22 cellular contexts compared by ENCODE assay signal in the genomic region with DNA sequence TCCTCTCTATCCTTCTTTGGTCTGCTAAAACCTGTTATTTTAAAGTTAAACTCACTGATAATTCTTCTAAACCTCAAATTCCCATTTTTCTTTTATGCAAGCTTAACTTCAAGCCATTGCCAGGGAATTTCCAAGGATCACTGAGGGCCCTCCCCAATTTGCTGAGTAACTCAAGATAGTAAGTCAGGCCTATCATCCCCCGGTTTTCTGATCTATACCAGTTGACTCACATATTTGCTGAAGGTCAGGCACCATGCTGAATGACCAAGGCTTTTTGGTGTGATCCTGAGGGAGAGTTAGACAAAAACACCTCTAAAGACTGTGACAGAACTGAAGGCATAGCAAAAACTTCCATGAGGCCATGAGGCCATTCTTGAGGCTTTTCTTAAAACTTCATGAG.
A peak's percentile ranks its signal among the peaks of the same experiment; 100 is the strongest.
DNase-seq lines count a peak whose midpoint lies in the region; ATAC-seq, FAIRE-seq and TF ChIP-seq lines count a peak whose summit lies in the region.
"Had no signal": no experiment of that assay in that cellular context is flagged by ENCODE, and none has a peak within 500 bp of the region (broad histone marks: within the 10 kb centered on the region; RNA-seq: fewer than 3 reads in every experiment).

No MANE protein-coding gene starts in this region.

- no peak overlapping the region for H2BK15ac ChIP-seq in mesendoderm (replicated peaks; ENCODE audit: low read depth)

- no peak overlapping the region for H2BK120ac ChIP-seq in mesendoderm (ENCODE audit: low read depth, low read length)

- peak overlapping the region; percentile 75 for H3K18ac ChIP-seq in mesendoderm (ENCODE audit: low read length)

- in situ Hi-C loops in Caki2 (cut with HindIII; ENCODE audit: low pct_unique_long_range_greater_than_20kb, low sequenced_read_pairs) = no loop called here

- peak; percentile 98 for FAIRE-seq in RCC 7860 (lab: Jason Lieb, UNC)
- FAIRE-seq: colon, GM12892 had no signal

- H4K5ac ChIP-seq in mesendoderm (ENCODE audit: low read length) = no peak overlapping the region

- no peak for TF ChIP-seq POLR2A in upper lobe of left lung (IDR thresholded peaks at IDR 0.05)

- WGBS in mesendoderm (ENCODE audit: extremely low coverage, insufficient coverage, low lambda C conversion rate) = no CpG with 5 or more reads among the region's 1 CpG
- WGBS in upper lobe of left lung, 2 donors = 61 to 71% methylated on average over 1 of the region's 1 CpG

- no peak for ATAC-seq in upper lobe of left lung (ENCODE audit: low FRiP score in 2 of 2)
- ATAC-seq in HG03280 (IDR thresholded peaks at IDR 0.05; ENCODE audit: unreplicated experiment) = no peak
- ATAC-seq: right cardiac atrium, SK-N-SH treated with all-trans-retinoic acid at 6 μM for 48 hours had no signal

- H3K9ac ChIP-seq in mesendoderm (ENCODE audit: low read length) = no peak overlapping the region
- H3K9ac ChIP-seq: KMS-11 had no signal

- H4K8ac ChIP-seq in mesendoderm (ENCODE audit: low read depth, low read length) = no peak overlapping the region

- H3K4me3 ChIP-seq in epithelial cell of esophagus (ENCODE audit: low read length) = no peak overlapping the region
- H3K4me3 ChIP-seq in mesendoderm (ENCODE audit: low read length) = no peak overlapping the region
- no peak overlapping the region for H3K4me3 ChIP-seq in upper lobe of left lung
- H3K4me3 ChIP-seq in ascending aorta = no peak overlapping the region
- H3K4me3 ChIP-seq in effector memory CD4-positive, alpha-beta T cell (ENCODE audit: insufficient read depth, low read depth, low read length, poor library complexity, severe bottlenecking) = no peak overlapping the region

- H3K27me3 ChIP-seq in mesendoderm (ENCODE audit: insufficient read depth, low read length, poor library complexity) (no peaks in the 10 kb centered on the region), upper lobe of left lung (no peaks in the 10 kb centered on the region), ascending aorta (no peaks in the 10 kb centered on the region)
- H3K27me3 ChIP-seq in effector memory CD4-positive, alpha-beta T cell (replicated peaks; ENCODE audit: control insufficient read depth, insufficient read depth, low read length, poor library complexity, severe bottlenecking) = no peaks in the 10 kb centered on the region

- TF ChIP-seq CTCF in epithelial cell of esophagus (IDR thresholded peaks at IDR 0.05; ENCODE audit: insufficient read depth, low read depth, low read length, missing control alignments) (no peak), upper lobe of left lung (IDR thresholded peaks at IDR 0.05) (no peak), ascending aorta (IDR thresholded peaks at IDR 0.05) (no peak)

- no peaks in the 10 kb centered on the region for H3K79me2 ChIP-seq in mesendoderm (ENCODE audit: control insufficient read depth, insufficient read depth, low read length)

- H3K4ac ChIP-seq in mesendoderm (ENCODE audit: low read depth, low read length) = no peak overlapping the region

- intact Hi-C loops in ascending aorta (cut with DNase I) = no loop called here

- TF ChIP-seq EP300 in upper lobe of left lung (IDR thresholded peaks at IDR 0.05) = no peak

- H3K56ac ChIP-seq in mesendoderm (ENCODE audit: low read length) = no peak overlapping the region

- H3K23ac ChIP-seq in mesendoderm (ENCODE audit: low read length) = no peak overlapping the region

- H3K4me2 ChIP-seq in mesendoderm (ENCODE audit: low read length) = no peak overlapping the region
- H3K4me2 ChIP-seq: KMS-11 had no signal

- no peaks in the 10 kb centered on the region for H3K36me3 ChIP-seq in mesendoderm (ENCODE audit: control insufficient read depth, insufficient read depth, low read length)
- no peaks in the 10 kb centered on the region for H3K36me3 ChIP-seq in upper lobe of left lung
- no peaks in the 10 kb centered on the region for H3K36me3 ChIP-seq in ascending aorta
- H3K36me3 ChIP-seq in effector memory CD4-positive, alpha-beta T cell (ENCODE audit: control insufficient read depth, insufficient read depth, low read length) = no peaks in the 10 kb centered on the region

- H3K4me1 ChIP-seq in mesendoderm (ENCODE audit: control insufficient read depth, low read depth, low read length) (no peaks in the 10 kb centered on the region), upper lobe of left lung (no peaks in the 10 kb centered on the region), ascending aorta (no peaks in the 10 kb centered on the region)
- H3K4me1 ChIP-seq in effector memory CD4-positive, alpha-beta T cell (ENCODE audit: control insufficient read depth, insufficient read depth, low read length, poor library complexity, severe bottlenecking) = no peaks in the 10 kb centered on the region

- DNase-seq in Caki2 (ENCODE audit: low read depth) = peak; percentile 86
- peak; percentile 95 for DNase-seq in RCC 7860 (ENCODE audit: low spot score)
- peak; percentile 30 for DNase-seq in epithelial cell of esophagus (ENCODE audit: low read depth)
- DNase-seq in mesendoderm = no peak
- no peak for DNase-seq in upper lobe of left lung
- no peak for DNase-seq in ascending aorta (ENCODE audit: low spot score in 2 of 2)
- no peak for DNase-seq in effector memory CD4-positive, alpha-beta T cell
- DNase-seq: activated naive CD4-positive, alpha-beta T cell treated with anti-CD3 and anti-CD28 coated beads, Interleukin-2, amount 10 ng/mL, durations not matched to agents 7 days and 5 days; activated T-cell treated with anti-CD3 and anti-CD28 coated beads, Interleukin-2, amount 50 U/mL, for 48 hours; DMS153; endodermal cell; naive B cell; NCI-H1092 treated with DMSO at 0.1 percent for 48 hours; NCI-H510A treated with DMSO at 0.1 percent for 48 hours; right cardiac atrium; stimulated activated CD4-positive, alpha-beta T cell treated with anti-CD3 and anti-CD28 coated beads, Interleukin-15, amount 100 ng/mL, for 24 hours; T-helper 9 cell had no signal

- H2AK5ac ChIP-seq in mesendoderm (ENCODE audit: low read length) = no peak overlapping the region

- H3K9me3 ChIP-seq in upper lobe of left lung = no peaks in the 10 kb centered on the region
- H3K9me3 ChIP-seq in ascending aorta = no peaks in the 10 kb centered on the region
- H3K9me3 ChIP-seq in effector memory CD4-positive, alpha-beta T cell (ENCODE audit: control insufficient read depth, low read length) = no peaks in the 10 kb centered on the region

- H3K27ac ChIP-seq in mesendoderm (ENCODE audit: low read depth, low read length) (no peak overlapping the region), upper lobe of left lung (no peak overlapping the region), ascending aorta (no peak overlapping the region)
- no peak overlapping the region for H3K27ac ChIP-seq in effector memory CD4-positive, alpha-beta T cell (ENCODE audit: insufficient read depth, low read length, poor library complexity, severe bottlenecking)
- H3K27ac ChIP-seq: KMS-11 had no signal

- no peaks in the 10 kb centered on the region for H3K79me1 ChIP-seq in mesendoderm (ENCODE audit: low read length)

- no peak overlapping the region for H2BK5ac ChIP-seq in mesendoderm (ENCODE audit: low read length)

Comparison
In these comparisons a context has a peak if more than half of its experiments do, and no peak if none do; other contexts are left out.
1. DNase-seq: peak in Caki2 (single experiment), RCC 7860 (single experiment) and epithelial cell of esophagus (single experiment); none in mesendoderm (single experiment), upper lobe of left lung (0 of 2), ascending aorta (0 of 2) and effector memory CD4-positive, alpha-beta T cell (0 of 3).